In the genomic region with DNA sequence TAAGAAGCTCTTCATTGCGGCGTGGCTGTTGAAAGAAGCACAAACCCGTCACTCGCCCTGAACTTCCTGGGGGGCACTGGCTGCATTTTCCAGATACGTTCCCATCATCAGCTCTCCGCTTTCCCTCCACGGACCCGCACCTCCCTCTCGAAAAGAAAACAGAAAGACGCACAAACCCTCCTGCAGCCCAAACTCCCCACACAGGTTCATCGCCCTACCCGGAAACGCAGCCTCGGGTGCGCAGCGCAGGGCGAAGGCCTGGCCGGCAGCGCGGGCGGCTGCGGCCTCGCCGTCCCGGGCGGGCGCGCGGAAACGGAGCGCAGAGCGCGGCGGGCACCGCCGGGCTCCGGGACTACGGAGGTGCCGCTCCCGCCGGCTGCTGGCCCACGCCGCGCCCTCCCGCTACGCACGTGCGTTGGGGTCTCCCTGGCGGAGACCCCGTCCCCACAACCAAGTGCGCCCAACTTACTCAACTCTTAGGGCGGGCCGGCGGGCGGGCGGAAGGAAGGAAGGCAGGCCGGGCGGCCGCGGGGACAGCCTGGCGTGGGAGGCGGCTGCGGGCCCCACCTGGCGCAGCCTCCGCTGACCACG, we compare ENCODE assay signal across 1 cellular context.
TF ChIP-seq lines count a peak whose summit lies in the region.

No MANE protein-coding gene starts in this region.

TF ChIP-seq in HepG2, 621 proteins besides CTCF, POLR2A, EP300 and RAD21 (continued from another document and continues in another):
- no peak for TF ChIP-seq PRMT3 (CRISPR knock-in tag; IDR thresholded peaks at IDR 0.05; ENCODE audit: borderline replicate concordance, low read depth)
- TF ChIP-seq ZNF234 (CRISPR knock-in tag; conservative IDR thresholded peaks at IDR 0.05): no peak
- TF ChIP-seq ZNF75D (CRISPR knock-in tag; IDR thresholded peaks at IDR 0.05; ENCODE audit: borderline replicate concordance): no peak
- no peak for TF ChIP-seq NFRKB (IDR thresholded peaks at IDR 0.05)
- TF ChIP-seq KLF6 (CRISPR knock-in tag; IDR thresholded peaks at IDR 0.05): no peak
- no peak for TF ChIP-seq ZSCAN20 (CRISPR knock-in tag; IDR thresholded peaks at IDR 0.05; ENCODE audit: borderline replicate concordance)
- TF ChIP-seq, protein P1, sequence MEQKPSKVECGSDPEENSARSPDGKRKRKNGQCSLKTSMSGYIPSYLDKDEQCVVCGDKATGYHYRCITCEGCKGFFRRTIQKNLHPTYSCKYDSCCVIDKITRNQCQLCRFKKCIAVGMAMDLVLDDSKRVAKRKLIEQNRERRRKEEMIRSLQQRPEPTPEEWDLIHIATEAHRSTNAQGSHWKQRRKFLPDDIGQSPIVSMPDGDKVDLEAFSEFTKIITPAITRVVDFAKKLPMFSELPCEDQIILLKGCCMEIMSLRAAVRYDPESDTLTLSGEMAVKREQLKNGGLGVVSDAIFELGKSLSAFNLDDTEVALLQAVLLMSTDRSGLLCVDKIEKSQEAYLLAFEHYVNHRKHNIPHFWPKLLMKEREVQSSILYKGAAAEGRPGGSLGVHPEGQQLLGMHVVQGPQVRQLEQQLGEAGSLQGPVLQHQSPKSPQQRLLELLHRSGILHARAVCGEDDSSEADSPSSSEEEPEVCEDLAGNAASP (CRISPR knock-in tag; IDR thresholded peaks at IDR 0.05; ENCODE audit: borderline replicate concordance): no peak
- no peak for TF ChIP-seq NR2C2 (CRISPR knock-in tag; IDR thresholded peaks at IDR 0.05; ENCODE audit: borderline replicate concordance)
- TF ChIP-seq, protein P2, sequence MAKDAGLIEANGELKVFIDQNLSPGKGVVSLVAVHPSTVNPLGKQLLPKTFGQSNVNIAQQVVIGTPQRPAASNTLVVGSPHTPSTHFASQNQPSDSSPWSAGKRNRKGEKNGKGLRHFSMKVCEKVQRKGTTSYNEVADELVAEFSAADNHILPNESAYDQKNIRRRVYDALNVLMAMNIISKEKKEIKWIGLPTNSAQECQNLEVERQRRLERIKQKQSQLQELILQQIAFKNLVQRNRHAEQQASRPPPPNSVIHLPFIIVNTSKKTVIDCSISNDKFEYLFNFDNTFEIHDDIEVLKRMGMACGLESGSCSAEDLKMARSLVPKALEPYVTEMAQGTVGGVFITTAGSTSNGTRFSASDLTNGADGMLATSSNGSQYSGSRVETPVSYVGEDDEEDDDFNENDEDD (CRISPR knock-in tag; IDR thresholded peaks at IDR 0.05; ENCODE audit: borderline replicate concordance): no peak
- TF ChIP-seq ARID2 (CRISPR knock-in tag; IDR thresholded peaks at IDR 0.05; ENCODE audit: borderline replicate concordance): no peak
- TF ChIP-seq ZNF12 (CRISPR knock-in tag; IDR thresholded peaks at IDR 0.05): no peak
- no peak; the same call in 1 of the 2 replicates for TF ChIP-seq KDM2A (CRISPR knock-in tag; IDR thresholded peaks at IDR 0.05; ENCODE audit: borderline replicate concordance, low read depth)
- no peak for TF ChIP-seq HNF4A (CRISPR knock-in tag; IDR thresholded peaks at IDR 0.05)
- no peak for TF ChIP-seq ZNF430 (CRISPR knock-in tag; IDR thresholded peaks at IDR 0.05)
- TF ChIP-seq ZNF562 (CRISPR knock-in tag; IDR thresholded peaks at IDR 0.05; ENCODE audit: borderline replicate concordance): no peak
- TF ChIP-seq, protein P3, sequence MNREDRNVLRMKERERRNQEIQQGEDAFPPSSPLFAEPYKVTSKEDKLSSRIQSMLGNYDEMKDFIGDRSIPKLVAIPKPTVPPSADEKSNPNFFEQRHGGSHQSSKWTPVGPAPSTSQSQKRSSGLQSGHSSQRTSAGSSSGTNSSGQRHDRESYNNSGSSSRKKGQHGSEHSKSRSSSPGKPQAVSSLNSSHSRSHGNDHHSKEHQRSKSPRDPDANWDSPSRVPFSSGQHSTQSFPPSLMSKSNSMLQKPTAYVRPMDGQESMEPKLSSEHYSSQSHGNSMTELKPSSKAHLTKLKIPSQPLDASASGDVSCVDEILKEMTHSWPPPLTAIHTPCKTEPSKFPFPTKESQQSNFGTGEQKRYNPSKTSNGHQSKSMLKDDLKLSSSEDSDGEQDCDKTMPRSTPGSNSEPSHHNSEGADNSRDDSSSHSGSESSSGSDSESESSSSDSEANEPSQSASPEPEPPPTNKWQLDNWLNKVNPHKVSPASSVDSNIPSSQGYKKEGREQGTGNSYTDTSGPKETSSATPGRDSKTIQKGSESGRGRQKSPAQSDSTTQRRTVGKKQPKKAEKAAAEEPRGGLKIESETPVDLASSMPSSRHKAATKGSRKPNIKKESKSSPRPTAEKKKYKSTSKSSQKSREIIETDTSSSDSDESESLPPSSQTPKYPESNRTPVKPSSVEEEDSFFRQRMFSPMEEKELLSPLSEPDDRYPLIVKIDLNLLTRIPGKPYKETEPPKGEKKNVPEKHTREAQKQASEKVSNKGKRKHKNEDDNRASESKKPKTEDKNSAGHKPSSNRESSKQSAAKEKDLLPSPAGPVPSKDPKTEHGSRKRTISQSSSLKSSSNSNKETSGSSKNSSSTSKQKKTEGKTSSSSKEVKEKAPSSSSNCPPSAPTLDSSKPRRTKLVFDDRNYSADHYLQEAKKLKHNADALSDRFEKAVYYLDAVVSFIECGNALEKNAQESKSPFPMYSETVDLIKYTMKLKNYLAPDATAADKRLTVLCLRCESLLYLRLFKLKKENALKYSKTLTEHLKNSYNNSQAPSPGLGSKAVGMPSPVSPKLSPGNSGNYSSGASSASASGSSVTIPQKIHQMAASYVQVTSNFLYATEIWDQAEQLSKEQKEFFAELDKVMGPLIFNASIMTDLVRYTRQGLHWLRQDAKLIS (CRISPR knock-in tag; IDR thresholded peaks at IDR 0.05): no peak
- no peak for TF ChIP-seq FOSL1 (CRISPR knock-in tag; IDR thresholded peaks at IDR 0.05; ENCODE audit: borderline replicate concordance)
- no peak for TF ChIP-seq PHF20 (CRISPR knock-in tag; IDR thresholded peaks at IDR 0.05)
- TF ChIP-seq, protein P4, sequence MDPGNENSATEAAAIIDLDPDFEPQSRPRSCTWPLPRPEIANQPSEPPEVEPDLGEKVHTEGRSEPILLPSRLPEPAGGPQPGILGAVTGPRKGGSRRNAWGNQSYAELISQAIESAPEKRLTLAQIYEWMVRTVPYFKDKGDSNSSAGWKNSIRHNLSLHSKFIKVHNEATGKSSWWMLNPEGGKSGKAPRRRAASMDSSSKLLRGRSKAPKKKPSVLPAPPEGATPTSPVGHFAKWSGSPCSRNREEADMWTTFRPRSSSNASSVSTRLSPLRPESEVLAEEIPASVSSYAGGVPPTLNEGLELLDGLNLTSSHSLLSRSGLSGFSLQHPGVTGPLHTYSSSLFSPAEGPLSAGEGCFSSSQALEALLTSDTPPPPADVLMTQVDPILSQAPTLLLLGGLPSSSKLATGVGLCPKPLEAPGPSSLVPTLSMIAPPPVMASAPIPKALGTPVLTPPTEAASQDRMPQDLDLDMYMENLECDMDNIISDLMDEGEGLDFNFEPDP (CRISPR knock-in tag; conservative IDR thresholded peaks at IDR 0.05): no peak
- TF ChIP-seq, protein P5, sequence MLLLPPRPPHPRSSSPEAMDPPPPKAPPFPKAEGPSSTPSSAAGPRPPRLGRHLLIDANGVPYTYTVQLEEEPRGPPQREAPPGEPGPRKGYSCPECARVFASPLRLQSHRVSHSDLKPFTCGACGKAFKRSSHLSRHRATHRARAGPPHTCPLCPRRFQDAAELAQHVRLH (CRISPR knock-in tag; IDR thresholded peaks at IDR 0.05; ENCODE audit: borderline replicate concordance, low read depth): no peak
- TF ChIP-seq CBX2 (IDR thresholded peaks at IDR 0.05; ENCODE audit: low read depth, low read length): no peak
- TF ChIP-seq CBX2 (CRISPR knock-in tag; IDR thresholded peaks at IDR 0.05; ENCODE audit: low read depth): no peak
- no peak for TF ChIP-seq SP5 (CRISPR knock-in tag; IDR thresholded peaks at IDR 0.05; ENCODE audit: borderline replicate concordance, low read depth)
- no peak for TF ChIP-seq ZNF709 (CRISPR knock-in tag; IDR thresholded peaks at IDR 0.05)
- TF ChIP-seq NCOA5 (CRISPR knock-in tag; IDR thresholded peaks at IDR 0.05): no peak
- TF ChIP-seq ZSCAN21 (CRISPR knock-in tag; IDR thresholded peaks at IDR 0.05; ENCODE audit: borderline replicate concordance): 0 out of 2 replicates have a peak, but pooled peaks have one; percentile 27
- no peak for TF ChIP-seq FOXP1 (IDR thresholded peaks at IDR 0.05)
- no peak for TF ChIP-seq FOXP1 (CRISPR knock-in tag; IDR thresholded peaks at IDR 0.05)
- no peak for TF ChIP-seq ZNF44 (CRISPR knock-in tag; IDR thresholded peaks at IDR 0.05)
- no peak for TF ChIP-seq HES4 (CRISPR knock-in tag; IDR thresholded peaks at IDR 0.05; ENCODE audit: borderline replicate concordance)
- no peak for TF ChIP-seq ZNF121 (CRISPR knock-in tag; IDR thresholded peaks at IDR 0.05)
- TF ChIP-seq, protein P6, sequence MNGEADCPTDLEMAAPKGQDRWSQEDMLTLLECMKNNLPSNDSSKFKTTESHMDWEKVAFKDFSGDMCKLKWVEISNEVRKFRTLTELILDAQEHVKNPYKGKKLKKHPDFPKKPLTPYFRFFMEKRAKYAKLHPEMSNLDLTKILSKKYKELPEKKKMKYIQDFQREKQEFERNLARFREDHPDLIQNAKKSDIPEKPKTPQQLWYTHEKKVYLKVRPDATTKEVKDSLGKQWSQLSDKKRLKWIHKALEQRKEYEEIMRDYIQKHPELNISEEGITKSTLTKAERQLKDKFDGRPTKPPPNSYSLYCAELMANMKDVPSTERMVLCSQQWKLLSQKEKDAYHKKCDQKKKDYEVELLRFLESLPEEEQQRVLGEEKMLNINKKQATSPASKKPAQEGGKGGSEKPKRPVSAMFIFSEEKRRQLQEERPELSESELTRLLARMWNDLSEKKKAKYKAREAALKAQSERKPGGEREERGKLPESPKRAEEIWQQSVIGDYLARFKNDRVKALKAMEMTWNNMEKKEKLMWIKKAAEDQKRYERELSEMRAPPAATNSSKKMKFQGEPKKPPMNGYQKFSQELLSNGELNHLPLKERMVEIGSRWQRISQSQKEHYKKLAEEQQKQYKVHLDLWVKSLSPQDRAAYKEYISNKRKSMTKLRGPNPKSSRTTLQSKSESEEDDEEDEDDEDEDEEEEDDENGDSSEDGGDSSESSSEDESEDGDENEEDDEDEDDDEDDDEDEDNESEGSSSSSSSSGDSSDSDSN (CRISPR knock-in tag; IDR thresholded peaks at IDR 0.05): no peak
- TF ChIP-seq ATF7-NPFF (CRISPR knock-in tag; IDR thresholded peaks at IDR 0.05; ENCODE audit: low read depth): no peak
- no peak for TF ChIP-seq SAFB2 (CRISPR knock-in tag; IDR thresholded peaks at IDR 0.05; ENCODE audit: borderline replicate concordance, low read depth)
- TF ChIP-seq, protein P7, sequence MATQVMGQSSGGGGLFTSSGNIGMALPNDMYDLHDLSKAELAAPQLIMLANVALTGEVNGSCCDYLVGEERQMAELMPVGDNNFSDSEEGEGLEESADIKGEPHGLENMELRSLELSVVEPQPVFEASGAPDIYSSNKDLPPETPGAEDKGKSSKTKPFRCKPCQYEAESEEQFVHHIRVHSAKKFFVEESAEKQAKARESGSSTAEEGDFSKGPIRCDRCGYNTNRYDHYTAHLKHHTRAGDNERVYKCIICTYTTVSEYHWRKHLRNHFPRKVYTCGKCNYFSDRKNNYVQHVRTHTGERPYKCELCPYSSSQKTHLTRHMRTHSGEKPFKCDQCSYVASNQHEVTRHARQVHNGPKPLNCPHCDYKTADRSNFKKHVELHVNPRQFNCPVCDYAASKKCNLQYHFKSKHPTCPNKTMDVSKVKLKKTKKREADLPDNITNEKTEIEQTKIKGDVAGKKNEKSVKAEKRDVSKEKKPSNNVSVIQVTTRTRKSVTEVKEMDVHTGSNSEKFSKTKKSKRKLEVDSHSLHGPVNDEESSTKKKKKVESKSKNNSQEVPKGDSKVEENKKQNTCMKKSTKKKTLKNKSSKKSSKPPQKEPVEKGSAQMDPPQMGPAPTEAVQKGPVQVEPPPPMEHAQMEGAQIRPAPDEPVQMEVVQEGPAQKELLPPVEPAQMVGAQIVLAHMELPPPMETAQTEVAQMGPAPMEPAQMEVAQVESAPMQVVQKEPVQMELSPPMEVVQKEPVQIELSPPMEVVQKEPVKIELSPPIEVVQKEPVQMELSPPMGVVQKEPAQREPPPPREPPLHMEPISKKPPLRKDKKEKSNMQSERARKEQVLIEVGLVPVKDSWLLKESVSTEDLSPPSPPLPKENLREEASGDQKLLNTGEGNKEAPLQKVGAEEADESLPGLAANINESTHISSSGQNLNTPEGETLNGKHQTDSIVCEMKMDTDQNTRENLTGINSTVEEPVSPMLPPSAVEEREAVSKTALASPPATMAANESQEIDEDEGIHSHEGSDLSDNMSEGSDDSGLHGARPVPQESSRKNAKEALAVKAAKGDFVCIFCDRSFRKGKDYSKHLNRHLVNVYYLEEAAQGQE (IDR thresholded peaks at IDR 0.05; ENCODE audit: borderline replicate concordance in 1 of 2, low read depth in 1 of 2, low read length in 2 of 2): peak in 1 of 2 experiments; percentile 11; a peak in 1 of 4 replicates
- TF ChIP-seq, protein P8, sequence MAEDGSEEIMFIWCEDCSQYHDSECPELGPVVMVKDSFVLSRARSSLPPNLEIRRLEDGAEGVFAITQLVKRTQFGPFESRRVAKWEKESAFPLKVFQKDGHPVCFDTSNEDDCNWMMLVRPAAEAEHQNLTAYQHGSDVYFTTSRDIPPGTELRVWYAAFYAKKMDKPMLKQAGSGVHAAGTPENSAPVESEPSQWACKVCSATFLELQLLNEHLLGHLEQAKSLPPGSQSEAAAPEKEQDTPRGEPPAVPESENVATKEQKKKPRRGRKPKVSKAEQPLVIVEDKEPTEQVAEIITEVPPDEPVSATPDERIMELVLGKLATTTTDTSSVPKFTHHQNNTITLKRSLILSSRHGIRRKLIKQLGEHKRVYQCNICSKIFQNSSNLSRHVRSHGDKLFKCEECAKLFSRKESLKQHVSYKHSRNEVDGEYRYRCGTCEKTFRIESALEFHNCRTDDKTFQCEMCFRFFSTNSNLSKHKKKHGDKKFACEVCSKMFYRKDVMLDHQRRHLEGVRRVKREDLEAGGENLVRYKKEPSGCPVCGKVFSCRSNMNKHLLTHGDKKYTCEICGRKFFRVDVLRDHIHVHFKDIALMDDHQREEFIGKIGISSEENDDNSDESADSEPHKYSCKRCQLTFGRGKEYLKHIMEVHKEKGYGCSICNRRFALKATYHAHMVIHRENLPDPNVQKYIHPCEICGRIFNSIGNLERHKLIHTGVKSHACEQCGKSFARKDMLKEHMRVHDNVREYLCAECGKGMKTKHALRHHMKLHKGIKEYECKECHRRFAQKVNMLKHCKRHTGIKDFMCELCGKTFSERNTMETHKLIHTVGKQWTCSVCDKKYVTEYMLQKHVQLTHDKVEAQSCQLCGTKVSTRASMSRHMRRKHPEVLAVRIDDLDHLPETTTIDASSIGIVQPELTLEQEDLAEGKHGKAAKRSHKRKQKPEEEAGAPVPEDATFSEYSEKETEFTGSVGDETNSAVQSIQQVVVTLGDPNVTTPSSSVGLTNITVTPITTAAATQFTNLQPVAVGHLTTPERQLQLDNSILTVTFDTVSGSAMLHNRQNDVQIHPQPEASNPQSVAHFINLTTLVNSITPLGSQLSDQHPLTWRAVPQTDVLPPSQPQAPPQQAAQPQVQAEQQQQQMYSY (CRISPR knock-in tag; IDR thresholded peaks at IDR 0.05): 0 out of 2 replicates have a peak, but pooled peaks have one; percentile 21
- peak; percentile 12; the same call in 1 of the 2 replicates for TF ChIP-seq HOXA3 (CRISPR knock-in tag; IDR thresholded peaks at IDR 0.05)
- no peak for TF ChIP-seq ZNF10 (CRISPR knock-in tag; IDR thresholded peaks at IDR 0.05; ENCODE audit: borderline replicate concordance, low read depth)
- no peak for TF ChIP-seq ZNF24 (IDR thresholded peaks at IDR 0.05)
- TF ChIP-seq, protein P9, sequence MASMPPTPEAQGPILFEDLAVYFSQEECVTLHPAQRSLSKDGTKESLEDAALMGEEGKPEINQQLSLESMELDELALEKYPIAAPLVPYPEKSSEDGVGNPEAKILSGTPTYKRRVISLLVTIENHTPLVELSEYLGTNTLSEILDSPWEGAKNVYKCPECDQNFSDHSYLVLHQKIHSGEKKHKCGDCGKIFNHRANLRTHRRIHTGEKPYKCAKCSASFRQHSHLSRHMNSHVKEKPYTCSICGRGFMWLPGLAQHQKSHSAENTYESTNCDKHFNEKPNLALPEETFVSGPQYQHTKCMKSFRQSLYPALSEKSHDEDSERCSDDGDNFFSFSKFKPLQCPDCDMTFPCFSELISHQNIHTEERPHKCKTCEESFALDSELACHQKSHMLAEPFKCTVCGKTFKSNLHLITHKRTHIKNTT (CRISPR knock-in tag; IDR thresholded peaks at IDR 0.05): no peak
- no peak for TF ChIP-seq ZNF775 (CRISPR knock-in tag; IDR thresholded peaks at IDR 0.05; ENCODE audit: borderline replicate concordance)
- no peak for TF ChIP-seq ZNF256 (CRISPR knock-in tag; conservative IDR thresholded peaks at IDR 0.05)
